8 cellular contexts compared by ENCODE assay signal in genomic region chr6:36123270-36124139, GRCh38. TPM values are rescaled to one million over a fixed set of nuclear protein-coding genes. Genes with fewer than 3 reads are reported as not detected.
DNase-seq lines count a peak whose midpoint lies in the region; ATAC-seq and TF ChIP-seq lines count a peak whose summit lies in the region.

No MANE protein-coding gene starts in this region.

- H3K4me1 ChIP-seq in RWPE2 (ENCODE audit: insufficient read depth, poor library complexity, severe bottlenecking): peaks cover 33% of the 10 kb centered on the region
- H3K4me1 ChIP-seq in foreskin keratinocyte: peaks cover 10% of the 10 kb centered on the region
- H3K4me1 ChIP-seq in osteoblast (ENCODE audit: insufficient read depth, low read length): peaks cover 31% of the 10 kb centered on the region
- peaks cover 8 to 23% of the 10 kb centered on the region in 2 donors for H3K4me1 ChIP-seq in thyroid gland

- TF ChIP-seq CTCF in RWPE2 (IDR thresholded peaks at IDR 0.05; ENCODE audit: poor library complexity, severe bottlenecking): peak; percentile 56
- peak; percentile 82 for TF ChIP-seq CTCF in foreskin keratinocyte (conservative IDR thresholded peaks at IDR 0.05)
- TF ChIP-seq CTCF in osteoblast (IDR thresholded peaks at IDR 0.05; ENCODE audit: extremely low read depth, low read depth, low read length): peak; percentile 69
- TF ChIP-seq CTCF in thyroid gland (IDR thresholded peaks at IDR 0.05): peak; percentile 25 to 79 (median 64)

- no peaks in the 10 kb centered on the region for H3K27me3 ChIP-seq in RWPE2 (ENCODE audit: insufficient read depth, poor library complexity, severe bottlenecking)
- no peaks in the 10 kb centered on the region for H3K27me3 ChIP-seq in foreskin keratinocyte
- H3K27me3 ChIP-seq in osteoblast (ENCODE audit: insufficient read depth, low read length): no peaks in the 10 kb centered on the region
- H3K27me3 ChIP-seq in thyroid gland: no peaks in the 10 kb centered on the region

- intact Hi-C loops in activated T-helper 2 cell treated with anti-CD3 and anti-CD28 coated beads, Interferon-gamma antibody, Interleukin-2, Interleukin-4, amounts not matched to agents 10 μg/mL and 5 μg/mL and 100 μg/mL, durations not matched to agents 14 hours and 24 hours and 36 hours (cut with micrococcal nuclease): loop anchor here (5.0 kb wide), 3 partner anchors 119 to 239 kb away; no protein-coding TSS in a partner anchor
- intact Hi-C loops in thyroid gland (cut with DNase I): loop anchor here (5.0 kb wide), 1 partner anchor 239 kb away; no protein-coding TSS in a partner anchor

- no peaks in the 10 kb centered on the region for H3K9me3 Mint-ChIP-seq in activated T-helper 2 cell treated with anti-CD3 and anti-CD28 coated beads, Interferon-gamma antibody, Interleukin-2, Interleukin-4, amounts not matched to agents 10 μg/mL and 5 μg/mL and 100 μg/mL, durations not matched to agents 14 hours and 24 hours and 36 hours

- peak overlapping the region; percentile 36 for H3K27ac Mint-ChIP-seq in activated T-helper 2 cell treated with anti-CD3 and anti-CD28 coated beads, Interferon-gamma antibody, Interleukin-2, Interleukin-4, amounts not matched to agents 10 μg/mL and 5 μg/mL and 100 μg/mL, durations not matched to agents 14 hours and 24 hours and 36 hours

- TF ChIP-seq POLR2A in thyroid gland (IDR thresholded peaks at IDR 0.05): no peak

- DNase-seq in CD1c-positive myeloid dendritic cell (ENCODE audit: extremely low spot score) (peak; percentile 87), RWPE2 (ENCODE audit: low spot score) (no peak), foreskin keratinocyte (peak in 1 of 2 donors; percentile 46), osteoblast (ENCODE audit: insufficient read length, low spot score, missing footprints) (peak; percentile 96), thyroid gland (peak; percentile 76 to 84)
- DNase-seq in activated T-helper 2 cell treated with anti-CD3 and anti-CD28 coated beads, Interferon-gamma antibody, Interleukin-2, Interleukin-4, amounts not matched to agents 10 μg/mL and 5 μg/mL and 100 μg/mL, durations not matched to agents 14 hours and 24 hours and 36 hours (ENCODE audit: low spot score): peak; percentile 86

- H3K79me2 ChIP-seq in osteoblast (ENCODE audit: insufficient read depth, low read length): no peaks in the 10 kb centered on the region

- H3K27ac ChIP-seq in KOPT-K1 (ENCODE audit: low read depth, low read length, poor library complexity, severe bottlenecking) (peak overlapping the region; percentile 40), RWPE2 (ENCODE audit: poor library complexity, severe bottlenecking) (no peak overlapping the region), foreskin keratinocyte (no peak overlapping the region), osteoblast (ENCODE audit: low read depth, low read length) (no peak overlapping the region), thyroid gland (peak overlapping the region in 1 of 3 donors; percentile 28)

- no peaks in the 10 kb centered on the region for H4K20me1 ChIP-seq in osteoblast (ENCODE audit: insufficient read depth, low read length)

- H3K36me3 Mint-ChIP-seq in activated T-helper 2 cell treated with anti-CD3 and anti-CD28 coated beads, Interferon-gamma antibody, Interleukin-2, Interleukin-4, amounts not matched to agents 10 μg/mL and 5 μg/mL and 100 μg/mL, durations not matched to agents 14 hours and 24 hours and 36 hours (ENCODE audit: low read depth): peaks cover 6% of the 10 kb centered on the region

- 41 to 43% methylated on average over 10 of the region's 10 CpGs for WGBS in thyroid gland, 2 donors

- no peak overlapping the region for H3K4me2 ChIP-seq in osteoblast (ENCODE audit: insufficient read depth, low read length)

- H3K36me3 ChIP-seq in KOPT-K1 (ENCODE audit: insufficient read depth, low read length): no peaks in the 10 kb centered on the region
- H3K36me3 ChIP-seq in RWPE2 (ENCODE audit: low read depth): no peaks in the 10 kb centered on the region
- no peaks in the 10 kb centered on the region for H3K36me3 ChIP-seq in osteoblast (ENCODE audit: insufficient read depth, low read length)
- no peaks in the 10 kb centered on the region for H3K36me3 ChIP-seq in thyroid gland

- no peak overlapping the region for H3K4me3 Mint-ChIP-seq in activated T-helper 2 cell treated with anti-CD3 and anti-CD28 coated beads, Interferon-gamma antibody, Interleukin-2, Interleukin-4, amounts not matched to agents 10 μg/mL and 5 μg/mL and 100 μg/mL, durations not matched to agents 14 hours and 24 hours and 36 hours (ENCODE audit: low read depth)

- H3K4me3 ChIP-seq in RWPE2 (ENCODE audit: severe bottlenecking) (no peak overlapping the region), osteoblast (ENCODE audit: insufficient read depth, low read length) (no peak overlapping the region), thyroid gland (replicated peaks in 1 of 3) (no peak overlapping the region)

- H3K9me3 ChIP-seq in KOPT-K1 (ENCODE audit: insufficient read depth, low read length, poor library complexity, severe bottlenecking): no peaks in the 10 kb centered on the region
- H3K9me3 ChIP-seq in RWPE2 (ENCODE audit: severe bottlenecking): no peaks in the 10 kb centered on the region
- no peaks in the 10 kb centered on the region for H3K9me3 ChIP-seq in osteoblast (ENCODE audit: low read depth, low read length)
- H3K9me3 ChIP-seq in thyroid gland: no peaks in the 10 kb centered on the region

- ATAC-seq in GM19463 (IDR thresholded peaks at IDR 0.05; ENCODE audit: unreplicated experiment) (peak; percentile 64), RWPE2 (ENCODE audit: low read depth) (peak; percentile 51), foreskin keratinocyte (peak; percentile 68)

- peaks cover 58% of the 10 kb centered on the region for H3K4me1 Mint-ChIP-seq in activated T-helper 2 cell treated with anti-CD3 and anti-CD28 coated beads, Interferon-gamma antibody, Interleukin-2, Interleukin-4, amounts not matched to agents 10 μg/mL and 5 μg/mL and 100 μg/mL, durations not matched to agents 14 hours and 24 hours and 36 hours (ENCODE audit: low read depth)

- H2AFZ ChIP-seq in osteoblast (ENCODE audit: low read length): peak overlapping the region; percentile 53

- no peaks in the 10 kb centered on the region for H3K27me3 Mint-ChIP-seq in activated T-helper 2 cell treated with anti-CD3 and anti-CD28 coated beads, Interferon-gamma antibody, Interleukin-2, Interleukin-4, amounts not matched to agents 10 μg/mL and 5 μg/mL and 100 μg/mL, durations not matched to agents 14 hours and 24 hours and 36 hours (ENCODE audit: low read depth)

RNA-seq across cellular contexts. Expression of gene MAPK13, which starts 6.8 kb away (rescaled TPM):
- total RNA-seq in activated T-helper 2 cell treated with anti-CD3 and anti-CD28 coated beads, Interferon-gamma antibody, Interleukin-2, Interleukin-4, amounts not matched to agents 10 μg/mL and 5 μg/mL and 100 μg/mL, durations not matched to agents 14 hours and 24 hours and 36 hours: 34.7 and 37.5 TPM in 2 replicates
- total RNA-seq in foreskin keratinocyte: 34.0 and 36.5 TPM in 2 replicates
- polyA plus RNA-seq in foreskin keratinocyte: 47.3 and 63.7 TPM in 2 replicates
- total RNA-seq in osteoblast: 4.3 and 6.8 TPM in 2 replicates
- 10 to 100 TPM; 33.2 to 50.9 (median 41.0) TPM for total RNA-seq in thyroid gland
